ENCODE assay signal across 8 cellular contexts in genomic region chr20:46132705-46133120, GRCh38. TPM values are rescaled to one million over a fixed set of nuclear protein-coding genes. Genes with fewer than 3 reads are reported as not detected.
A peak's percentile ranks its signal among the peaks of the same experiment; 100 is the strongest.
DNase-seq lines count a peak whose midpoint lies in the region; ATAC-seq and TF ChIP-seq lines count a peak whose summit lies in the region.

No MANE protein-coding gene starts in this region.

- DNase-seq in EH (ENCODE audit: low read depth) (peak; percentile 62), HuH-7 (ENCODE audit: low spot score) (peak; percentile 86), activated T-cell treated with anti-CD3 and anti-CD28 coated beads for 1 hour (ENCODE audit: low read depth) (peak; percentile 48), esophagus squamous epithelium (lab: John Stamatoyannopoulos, UW) (no peak)
- DNase-seq in natural killer cell treated with Interleukin-12 subunit alpha and Interleukin-12 subunit beta and Interleukin-15 and Interleukin-18, amount 100 ng/mL, for 72 hours (ENCODE audit: low spot score), result no peak

- no peaks in the 10 kb centered on the region for H3K9me3 Mint-ChIP-seq in natural killer cell treated with Interleukin-12 subunit alpha and Interleukin-12 subunit beta and Interleukin-15 and Interleukin-18, amount 100 ng/mL, for 72 hours
- H3K9me3 Mint-ChIP-seq in stimulated activated memory B cell treated with anti-CD40 and anti-IgM and Interleukin-4, amounts not matched to agents 10 μg/mL and 1 μg/mL and 100 μg/mL, for 72 hours, result no peaks in the 10 kb centered on the region

- H3K4me3 Mint-ChIP-seq in natural killer cell treated with Interleukin-12 subunit alpha and Interleukin-12 subunit beta and Interleukin-15 and Interleukin-18, amount 100 ng/mL, for 72 hours, result no peak overlapping the region
- no peak overlapping the region for H3K4me3 Mint-ChIP-seq in stimulated activated memory B cell treated with anti-CD40 and anti-IgM and Interleukin-4, amounts not matched to agents 10 μg/mL and 1 μg/mL and 100 μg/mL, for 72 hours

- intact Hi-C loops in esophagus squamous epithelium (cut with DNase I), result loop anchor here (10.0 kb wide), 1 partner anchor 212 kb away; no protein-coding TSS in a partner anchor

- H4K20me1 ChIP-seq in OCI-LY3 (ENCODE audit: insufficient read depth, low read length), result peaks cover 39% of the 10 kb centered on the region

- no peaks in the 10 kb centered on the region for H3K79me2 ChIP-seq in OCI-LY3 (ENCODE audit: low read length)

- no peak overlapping the region for H3K27ac ChIP-seq in OCI-LY3 (ENCODE audit: low read length)
- H3K27ac ChIP-seq in esophagus squamous epithelium, result no peak overlapping the region

- H3K4me1 ChIP-seq in OCI-LY3 (ENCODE audit: low read length) (peaks cover 45% of the 10 kb centered on the region), esophagus squamous epithelium (peaks cover 0 to 41% (median 9%) of the 10 kb centered on the region in 3 donors)

- peak overlapping the region; percentile 35 for H3K4me2 ChIP-seq in OCI-LY3 (ENCODE audit: low read length)

- H3K36me3 ChIP-seq in OCI-LY3 (replicated peaks; ENCODE audit: low read depth, low read length) (peaks cover 18% of the 10 kb centered on the region), esophagus squamous epithelium (no peaks in the 10 kb centered on the region)

- ATAC-seq in natural killer cell treated with Interleukin-12 subunit alpha and Interleukin-12 subunit beta and Interleukin-15 and Interleukin-18, amount 100 ng/mL, for 72 hours, result peak; percentile 76 to 84
- peak; percentile 84 for ATAC-seq in stimulated activated memory B cell treated with anti-CD40 and anti-IgM and Interleukin-4, amounts not matched to agents 10 μg/mL and 1 μg/mL and 100 μg/mL, for 72 hours
- no peak for ATAC-seq in HG03108 (IDR thresholded peaks at IDR 0.05; ENCODE audit: unreplicated experiment)

- no peak overlapping the region for H2AFZ ChIP-seq in OCI-LY3 (ENCODE audit: low read depth, low read length)

- H3K27me3 ChIP-seq in OCI-LY3 (ENCODE audit: low read depth, low read length) (peaks cover 22% of the 10 kb centered on the region), esophagus squamous epithelium (peaks cover 0 to 67% (median 0%) of the 10 kb centered on the region in 4 donors)

- H3K4me3 ChIP-seq in OCI-LY3 (ENCODE audit: low read length) (no peak overlapping the region), esophagus squamous epithelium (no peak overlapping the region)

- no peaks in the 10 kb centered on the region for H3K9me3 ChIP-seq in OCI-LY3 (ENCODE audit: insufficient read depth, low read length)
- H3K9me3 ChIP-seq in esophagus squamous epithelium, result no peaks in the 10 kb centered on the region

- peak; percentile 98 for TF ChIP-seq CTCF in OCI-LY3 (IDR thresholded peaks at IDR 0.05; ENCODE audit: low read depth, low read length)
- peak; percentile 78 to 90 (median 81) for TF ChIP-seq CTCF in esophagus squamous epithelium (IDR thresholded peaks at IDR 0.05)

- H3K4me1 Mint-ChIP-seq in natural killer cell treated with Interleukin-12 subunit alpha and Interleukin-12 subunit beta and Interleukin-15 and Interleukin-18, amount 100 ng/mL, for 72 hours (ENCODE audit: low read depth in 2 of 2), result no peaks in the 10 kb centered on the region
- peaks cover 69% of the 10 kb centered on the region for H3K4me1 Mint-ChIP-seq in stimulated activated memory B cell treated with anti-CD40 and anti-IgM and Interleukin-4, amounts not matched to agents 10 μg/mL and 1 μg/mL and 100 μg/mL, for 72 hours

- H3K27ac Mint-ChIP-seq in natural killer cell treated with Interleukin-12 subunit alpha and Interleukin-12 subunit beta and Interleukin-15 and Interleukin-18, amount 100 ng/mL, for 72 hours, result no peak overlapping the region
- no peak overlapping the region for H3K27ac Mint-ChIP-seq in stimulated activated memory B cell treated with anti-CD40 and anti-IgM and Interleukin-4, amounts not matched to agents 10 μg/mL and 1 μg/mL and 100 μg/mL, for 72 hours

- no peak overlapping the region for H3K9ac ChIP-seq in OCI-LY3 (ENCODE audit: low read length)

- no peak for TF ChIP-seq POLR2A in esophagus squamous epithelium (IDR thresholded peaks at IDR 0.05)

- peaks cover 23 to 24% of the 10 kb centered on the region in 2 donors for H3K27me3 Mint-ChIP-seq in natural killer cell treated with Interleukin-12 subunit alpha and Interleukin-12 subunit beta and Interleukin-15 and Interleukin-18, amount 100 ng/mL, for 72 hours
- H3K27me3 Mint-ChIP-seq in stimulated activated memory B cell treated with anti-CD40 and anti-IgM and Interleukin-4, amounts not matched to agents 10 μg/mL and 1 μg/mL and 100 μg/mL, for 72 hours, result peaks cover 29% of the 10 kb centered on the region

- 18 to 21% methylated on average over 10 to 11 of the region's 17 CpGs for WGBS in esophagus squamous epithelium, 2 donors

- no peaks in the 10 kb centered on the region for H3K36me3 Mint-ChIP-seq in natural killer cell treated with Interleukin-12 subunit alpha and Interleukin-12 subunit beta and Interleukin-15 and Interleukin-18, amount 100 ng/mL, for 72 hours
- peaks cover 15% of the 10 kb centered on the region for H3K36me3 Mint-ChIP-seq in stimulated activated memory B cell treated with anti-CD40 and anti-IgM and Interleukin-4, amounts not matched to agents 10 μg/mL and 1 μg/mL and 100 μg/mL, for 72 hours

RNA-seq across cellular contexts. Expression of gene CD40, which starts 14.6 kb away (rescaled TPM):
- 10 to 100 TPM in 2 of 4 donors, 1 to 10 TPM in 2; 3.2 to 15.3 (median 10.2) TPM for total RNA-seq in esophagus squamous epithelium
- total RNA-seq in natural killer cell treated with Interleukin-12 subunit alpha and Interleukin-12 subunit beta and Interleukin-15 and Interleukin-18, amount 100 ng/mL, for 72 hours, result 10 to 100 TPM in 1 of 2 donors, 1 to 10 TPM in 1; 6.7 to 32.7 TPM

RNA-seq across cellular contexts. Expression of gene NCOA5, which starts 43.0 kb away (rescaled TPM):
- 10 to 100 TPM; 20.7 to 29.8 (median 22.3) TPM for total RNA-seq in esophagus squamous epithelium
- total RNA-seq in natural killer cell treated with Interleukin-12 subunit alpha and Interleukin-12 subunit beta and Interleukin-15 and Interleukin-18, amount 100 ng/mL, for 72 hours, result 10 to 100 TPM; 33.9 to 34.2 TPM

Comparison
In these comparisons a context has a peak if more than half of its experiments do, and no peak if none do; other contexts are left out.
1. DNase-seq: peak in EH (single experiment), HuH-7 (single experiment) and activated T-cell treated with anti-CD3 and anti-CD28 coated beads for 1 hour (single experiment); none in esophagus squamous epithelium (single experiment) and natural killer cell treated with Interleukin-12 subunit alpha and Interleukin-12 subunit beta and Interleukin-15 and Interleukin-18, amount 100 ng/mL, for 72 hours (single experiment).